29 cellular contexts compared by ENCODE assay signal in the genomic region with DNA sequence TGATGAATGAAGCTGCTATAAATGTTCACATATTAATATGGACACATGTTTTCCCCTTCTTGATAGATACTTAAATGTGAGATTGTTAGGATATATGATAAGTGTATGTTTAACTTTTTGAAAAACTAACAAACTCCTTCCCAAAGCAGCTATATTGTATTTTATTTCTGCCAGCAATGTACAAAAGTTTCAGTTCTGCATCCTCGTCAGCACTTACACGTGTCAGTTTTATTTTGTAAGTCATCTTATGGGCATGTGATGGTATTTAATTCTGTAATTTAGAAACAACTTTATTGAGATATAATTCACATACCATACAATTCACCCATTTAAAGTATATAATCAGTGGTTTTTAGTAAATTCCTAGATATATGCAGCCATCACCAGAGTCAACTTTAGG.
"Had no signal": no experiment of that assay in that cellular context is flagged by ENCODE, and none has a peak within 500 bp of the region (broad histone marks: within the 10 kb centered on the region; RNA-seq: fewer than 3 reads in every experiment).

No MANE protein-coding gene starts in this region.

- H3K27ac ChIP-seq: adrenal gland, Peyer's patch, RWPE1, SJCRH30, WERI-Rb-1 had no signal

- H3K4me2 ChIP-seq: SK-N-SH had no signal

- H3K9me3 ChIP-seq: adrenal gland, MG63, Peyer's patch, SJCRH30, SK-N-SH had no signal

- DNase-seq: activated CD4-positive, alpha-beta T cell treated with anti-CD3 and anti-CD28 coated beads for 36 hours; activated CD4-positive, alpha-beta T cell treated with anti-CD3 and anti-CD28 coated beads, Interleukin-2, amount 50 U/mL, for 1 hour; activated CD8-positive, alpha-beta memory T cell treated with anti-CD3 and anti-CD28 coated beads, Interleukin-2, amount 50 U/mL, for 4 hours; activated CD8-positive, alpha-beta T cell treated with anti-CD3 and anti-CD28 coated beads for 36 hours; activated naive CD4-positive, alpha-beta T cell treated with anti-CD3 and anti-CD28 coated beads, Interleukin-2, amount 50 U/mL, for 16 hours; activated naive CD8-positive, alpha-beta T cell treated with anti-CD3 and anti-CD28 coated beads, Interleukin-2, amount 10 ng/mL, durations not matched to agents 7 days and 5 days; activated T-cell treated with anti-CD3 and anti-CD28 coated beads, Interleukin-2, amount 50 U/mL, for 72 hours; adrenal gland; anterior cingulate cortex; cerebellar nuclear complex; MG63; NCI-H1092 treated with DMSO at 0.1 percent for 48 hours; NCI-H1417 treated with DMSO at 0.1 percent for 48 hours; NCI-H1694; NCI-H2029; NCI-H2107; NCI-H2171 treated with DMSO at 0.1 percent for 48 hours; NCI-H226; NCI-H526; NCI-H774; OCI-M1; Peyer's patch; Right ventricle myocardium superior; SJCRH30; SK-N-SH; T-helper 1 cell; WERI-Rb-1 had no signal

- H3K27me3 ChIP-seq: adrenal gland, MG63, Peyer's patch, SJCRH30 had no signal

- H3K36me3 ChIP-seq: adrenal gland, MG63, Peyer's patch, SJCRH30, WERI-Rb-1 had no signal

- H3K4me1 ChIP-seq: Peyer's patch, SJCRH30 had no signal

- H3K9ac ChIP-seq: SK-N-SH had no signal

- H3K9me2 ChIP-seq: SK-N-SH had no signal

- H3K4me3 ChIP-seq: adrenal gland, MG63, Peyer's patch, SJCRH30 had no signal

- FAIRE-seq: colon had no signal

- ATAC-seq: activated CD4-positive, alpha-beta T cell treated with anti-CD3 and anti-CD28 coated beads for 36 hours; activated CD8-positive, alpha-beta T cell treated with anti-CD3 and anti-CD28 coated beads for 36 hours; activated T-cell treated with anti-CD3 and anti-CD28 coated beads, Interleukin-2, amount 50 U/mL, for 72 hours had no signal
